In the genomic region with DNA sequence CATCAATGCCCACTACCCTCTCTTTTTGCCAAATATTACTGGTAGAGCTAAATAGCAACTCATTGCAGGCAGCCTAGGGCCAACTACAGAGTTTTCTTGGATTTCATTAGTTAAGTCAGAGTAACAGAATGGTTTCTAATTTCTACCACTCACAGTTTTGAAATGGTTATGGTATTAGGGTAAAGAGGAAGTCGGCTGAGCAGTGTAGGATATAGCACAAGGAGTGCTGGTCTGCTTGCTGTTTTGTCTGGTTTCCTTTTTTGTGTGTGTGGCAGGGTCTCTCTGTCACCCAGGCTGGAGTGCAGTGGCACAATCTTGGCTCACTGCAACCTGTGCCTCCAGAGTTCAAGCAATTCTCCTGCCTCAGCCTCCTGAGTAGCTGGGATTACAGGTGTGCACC, we compare ENCODE assay signal across 18 cellular contexts.
DNase-seq lines count a peak whose midpoint lies in the region; ATAC-seq and TF ChIP-seq lines count a peak whose summit lies in the region.
"Had no signal": no experiment of that assay in that cellular context is flagged by ENCODE, and none has a peak within 500 bp of the region (broad histone marks: within the 10 kb centered on the region; RNA-seq: fewer than 3 reads in every experiment).

No MANE protein-coding gene starts in this region.

- peaks cover 92% of the 10 kb centered on the region for H3K79me2 ChIP-seq in OCI-LY3 (ENCODE audit: low read length)

- H3K14ac ChIP-seq in mesenchymal stem cell (ENCODE audit: low read length in 2 of 2) = no peak overlapping the region

- H3K4me3 Mint-ChIP-seq in activated T-cell treated with anti-CD3 and anti-CD28 coated beads, Interleukin-2, amount 50 U/mL, for 72 hours = no peak overlapping the region
- H3K4me3 Mint-ChIP-seq: CD4-positive, alpha-beta T cell had no signal

- H3K36me3 ChIP-seq in heart right ventricle (peaks cover 0 to 56% (median 6%) of the 10 kb centered on the region in 9 donors), OCI-LY3 (replicated peaks; ENCODE audit: low read depth, low read length) (peaks cover 49% of the 10 kb centered on the region), mesenchymal stem cell (ENCODE audit: control insufficient read depth in 1 of 2, insufficient read depth in 2 of 2, low read depth in 1 of 2, low read length in 2 of 2) (peaks cover 0 to 39% of the 10 kb centered on the region in 2 experiments), heart left ventricle (peaks cover 0 to 51% (median 10%) of the 10 kb centered on the region in 9 donors)
- H3K36me3 ChIP-seq: right atrium auricular region had no signal

- H3K27me3 ChIP-seq in heart right ventricle (no peaks in the 10 kb centered on the region), OCI-LY3 (ENCODE audit: low read depth, low read length) (no peaks in the 10 kb centered on the region), mesenchymal stem cell (ENCODE audit: control insufficient read depth in 1 of 2, insufficient read depth in 1 of 2, low read length in 2 of 2) (no peaks in the 10 kb centered on the region), heart left ventricle (no peaks in the 10 kb centered on the region)
- H3K27me3 ChIP-seq: right atrium auricular region had no signal

- 65 to 83% methylated on average over 1 of the region's 1 CpG for WGBS in heart right ventricle, 2 donors
- WGBS in mesenchymal stem cell = 88% methylated on average over 1 of the region's 1 CpG
- WGBS in heart left ventricle, 4 donors = 58 to 86% (median 75%) methylated on average over 1 of the region's 1 CpG

- H3K27ac Mint-ChIP-seq in activated T-cell treated with anti-CD3 and anti-CD28 coated beads, Interleukin-2, amount 50 U/mL, for 72 hours = no peak overlapping the region
- H3K27ac Mint-ChIP-seq: activated naive CD4-positive, alpha-beta T cell treated with anti-CD3 and anti-CD28 coated beads, Interleukin-2, amount 50 U/mL, for 72 hours; CD4-positive, alpha-beta T cell had no signal

- H3K4ac ChIP-seq in mesenchymal stem cell (ENCODE audit: low read depth in 1 of 2, low read length in 2 of 2) = no peak overlapping the region

- no peak overlapping the region for H2BK5ac ChIP-seq in mesenchymal stem cell (ENCODE audit: low read depth, low read length, poor library complexity, severe bottlenecking)

- no peak overlapping the region for H3K23ac ChIP-seq in mesenchymal stem cell (ENCODE audit: low read length in 2 of 2)

- TF ChIP-seq POLR2A in heart left ventricle (IDR thresholded peaks at IDR 0.05) = no peak

- H3K27ac ChIP-seq in heart right ventricle (peak overlapping the region in 8 of 10 donors; percentile 2 to 89 (median 34)), OCI-LY3 (ENCODE audit: low read length) (peak overlapping the region; percentile 86), mesenchymal stem cell (ENCODE audit: low read length, poor library complexity, severe bottlenecking) (no peak overlapping the region), heart left ventricle (peak overlapping the region in 6 of 12 donors; percentile 17 to 82 (median 56))
- H3K27ac ChIP-seq: right atrium auricular region had no signal

- H3K18ac ChIP-seq in mesenchymal stem cell (ENCODE audit: low read depth in 1 of 2, low read length in 2 of 2) = no peak overlapping the region

- H3K9ac ChIP-seq in OCI-LY3 (ENCODE audit: low read length) = peak overlapping the region; percentile 78
- no peak overlapping the region for H3K9ac ChIP-seq in mesenchymal stem cell (ENCODE audit: low read length)

- no peaks in the 10 kb centered on the region for H3K9me3 Mint-ChIP-seq in activated T-cell treated with anti-CD3 and anti-CD28 coated beads, Interleukin-2, amount 50 U/mL, for 72 hours
- H3K9me3 Mint-ChIP-seq: activated naive CD4-positive, alpha-beta T cell treated with anti-CD3 and anti-CD28 coated beads, Interleukin-2, amount 50 U/mL, for 72 hours; CD4-positive, alpha-beta T cell had no signal

- H2BK12ac ChIP-seq in mesenchymal stem cell (ENCODE audit: low read length in 2 of 2) = no peak overlapping the region

- no peaks in the 10 kb centered on the region for H3K79me1 ChIP-seq in mesenchymal stem cell (replicated peaks; ENCODE audit: low read length, poor library complexity, severe bottlenecking)

- peaks cover 3% of the 10 kb centered on the region; the same call in 1 of the 2 replicates for H4K20me1 ChIP-seq in OCI-LY3 (ENCODE audit: insufficient read depth, low read length)

- H3K4me3 ChIP-seq in heart right ventricle (no peak overlapping the region), OCI-LY3 (ENCODE audit: low read length) (no peak overlapping the region), mesenchymal stem cell (ENCODE audit: insufficient read depth in 1 of 2, low read depth in 1 of 2, low read length in 2 of 2) (no peak overlapping the region), heart left ventricle (no peak overlapping the region)
- H3K4me3 ChIP-seq: right atrium auricular region had no signal

- H3K27me3 Mint-ChIP-seq in activated T-cell treated with anti-CD3 and anti-CD28 coated beads, Interleukin-2, amount 50 U/mL, for 72 hours (ENCODE audit: low read depth) = peaks cover 16% of the 10 kb centered on the region
- H3K27me3 Mint-ChIP-seq: CD4-positive, alpha-beta T cell had no signal

- H3K9me3 ChIP-seq in heart right ventricle = no peaks in the 10 kb centered on the region
- H3K9me3 ChIP-seq in OCI-LY3 (ENCODE audit: insufficient read depth, low read length) = no peaks in the 10 kb centered on the region
- no peaks in the 10 kb centered on the region for H3K9me3 ChIP-seq in mesenchymal stem cell (ENCODE audit: control insufficient read depth, low read length)
- H3K9me3 ChIP-seq in heart left ventricle = no peaks in the 10 kb centered on the region
- H3K9me3 ChIP-seq: right atrium auricular region had no signal

- H2AFZ ChIP-seq in OCI-LY3 (ENCODE audit: low read depth, low read length) (no peak overlapping the region), mesenchymal stem cell (ENCODE audit: low read depth, low read length) (no peak overlapping the region)

- peaks cover 34% of the 10 kb centered on the region for H3K4me1 Mint-ChIP-seq in activated T-cell treated with anti-CD3 and anti-CD28 coated beads, Interleukin-2, amount 50 U/mL, for 72 hours (ENCODE audit: low read depth)

- no peaks in the 10 kb centered on the region for H3K36me3 Mint-ChIP-seq in activated T-cell treated with anti-CD3 and anti-CD28 coated beads, Interleukin-2, amount 50 U/mL, for 72 hours (ENCODE audit: insufficient read depth in 2 of 2)
- H3K36me3 Mint-ChIP-seq: activated naive CD4-positive, alpha-beta T cell treated with anti-CD3 and anti-CD28 coated beads, Interleukin-2, amount 50 U/mL, for 72 hours had no signal

- no peak for ATAC-seq in heart right ventricle
- ATAC-seq in left cardiac atrium = no peak
- peak; percentile 22 for ATAC-seq in HG02798 (IDR thresholded peaks at IDR 0.05; ENCODE audit: poor library complexity, unreplicated experiment)
- ATAC-seq in activated T-cell treated with anti-CD3 and anti-CD28 coated beads, Interleukin-2, amount 50 U/mL, for 72 hours (replicated peaks in 1 of 2) = no peak
- no peak for ATAC-seq in heart left ventricle
- ATAC-seq: activated naive CD4-positive, alpha-beta T cell treated with anti-CD3 and anti-CD28 coated beads, Interleukin-2, amount 50 U/mL, for 72 hours had no signal

- no peak overlapping the region for H2BK15ac ChIP-seq in mesenchymal stem cell (ENCODE audit: low read depth, poor library complexity, severe bottlenecking)

- H3K4me2 ChIP-seq in OCI-LY3 (ENCODE audit: low read length) = peak overlapping the region; percentile 58
- no peak overlapping the region for H3K4me2 ChIP-seq in mesenchymal stem cell (ENCODE audit: low read length, poor library complexity, severe bottlenecking)

- H3K4me1 ChIP-seq in heart right ventricle (peaks cover 15 to 100% (median 80%) of the 10 kb centered on the region in 9 donors), OCI-LY3 (ENCODE audit: low read length) (peaks cover 100% of the 10 kb centered on the region), mesenchymal stem cell (ENCODE audit: control insufficient read depth, insufficient read depth, low read depth, low read length) (peaks cover 2% of the 10 kb centered on the region), heart left ventricle (peaks cover 7 to 89% (median 64%) of the 10 kb centered on the region in 12 donors)

- no peak for DNase-seq in heart right ventricle
- DNase-seq in left cardiac atrium = no peak
- no peak for DNase-seq in mesenchymal stem cell
- no peak for DNase-seq in activated T-cell treated with anti-CD3 and anti-CD28 coated beads, Interleukin-2, amount 50 U/mL, for 72 hours
- DNase-seq in heart left ventricle = no peak
- no peak for DNase-seq in DMS53 treated with DMSO at 0.1 percent for 48 hours (lab: John Stamatoyannopoulos, UW; ENCODE audit: unreplicated experiment)
- DNase-seq: CD4-positive, alpha-beta T cell; foreskin melanocyte; mammary epithelial cell; NCI-H1417 treated with DMSO at 0.1 percent for 48 hours; NCI-H446; OCI-M1; stimulated activated CD4-positive, alpha-beta T cell treated with anti-CD3 and anti-CD28 coated beads, Interleukin-1b, Interleukin-23, amount 100 ng/mL, for 48 hours; trophoblast cell had no signal

- intact Hi-C loops in heart right ventricle (cut with DNase I) = loop anchor here in 3 of 10 donors (10.0 kb wide), 4 partner anchors 156 to 1326 kb away; partner anchors contain the start of gene TCF4 (in 1 of the 3)
- intact Hi-C loops in left cardiac atrium (cut with DNase I) = no loop called here
- intact Hi-C loops in heart left ventricle (cut with DNase I) = loop anchor here in 2 of 10 donors (10.0 kb wide), 2 partner anchors 336 to 536 kb away; partner anchors contain the start of gene TCF4 (in 1 of the 2)

- H4K8ac ChIP-seq in mesenchymal stem cell (ENCODE audit: low read length) = no peak overlapping the region

- no peak overlapping the region for H4K91ac ChIP-seq in mesenchymal stem cell (ENCODE audit: low read length)

- H2AK5ac ChIP-seq in mesenchymal stem cell (ENCODE audit: low read length, severe bottlenecking) = no peak overlapping the region

- no peak overlapping the region for H2BK120ac ChIP-seq in mesenchymal stem cell (ENCODE audit: low read depth, low read length)

- TF ChIP-seq CTCF in heart right ventricle (IDR thresholded peaks at IDR 0.05) = no peak
- no peak for TF ChIP-seq CTCF in OCI-LY3 (IDR thresholded peaks at IDR 0.05; ENCODE audit: low read depth, low read length)
- TF ChIP-seq CTCF in heart left ventricle (IDR thresholded peaks at IDR 0.05) = no peak
